Comparison of ENCODE assay signal across 1 cellular context in the genomic region with DNA sequence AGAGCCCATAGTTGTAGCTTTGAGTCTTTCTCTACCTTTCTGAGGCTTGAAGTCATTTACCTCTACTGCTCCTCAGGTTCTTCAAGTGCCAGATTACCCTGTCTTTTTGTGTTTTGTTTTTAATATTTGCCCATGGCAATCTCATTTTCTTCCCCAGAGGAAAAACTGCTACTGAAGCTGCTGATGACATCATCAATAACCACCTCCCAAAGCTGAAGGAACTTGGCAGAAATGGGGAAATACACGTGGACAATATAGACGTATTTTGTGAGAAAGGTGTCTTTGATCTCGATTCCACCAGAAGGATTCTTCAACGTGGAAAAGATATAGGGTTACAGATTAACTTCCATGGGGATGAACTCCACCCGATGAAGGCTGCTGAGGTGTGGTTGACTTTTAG.
TF ChIP-seq lines count a peak whose summit lies in the region.

No MANE protein-coding gene starts in this region.

TF ChIP-seq in HEK293, 187 proteins besides CTCF, POLR2A, EP300 and RAD21 (continued from another document):
- TF ChIP-seq, protein P1, sequence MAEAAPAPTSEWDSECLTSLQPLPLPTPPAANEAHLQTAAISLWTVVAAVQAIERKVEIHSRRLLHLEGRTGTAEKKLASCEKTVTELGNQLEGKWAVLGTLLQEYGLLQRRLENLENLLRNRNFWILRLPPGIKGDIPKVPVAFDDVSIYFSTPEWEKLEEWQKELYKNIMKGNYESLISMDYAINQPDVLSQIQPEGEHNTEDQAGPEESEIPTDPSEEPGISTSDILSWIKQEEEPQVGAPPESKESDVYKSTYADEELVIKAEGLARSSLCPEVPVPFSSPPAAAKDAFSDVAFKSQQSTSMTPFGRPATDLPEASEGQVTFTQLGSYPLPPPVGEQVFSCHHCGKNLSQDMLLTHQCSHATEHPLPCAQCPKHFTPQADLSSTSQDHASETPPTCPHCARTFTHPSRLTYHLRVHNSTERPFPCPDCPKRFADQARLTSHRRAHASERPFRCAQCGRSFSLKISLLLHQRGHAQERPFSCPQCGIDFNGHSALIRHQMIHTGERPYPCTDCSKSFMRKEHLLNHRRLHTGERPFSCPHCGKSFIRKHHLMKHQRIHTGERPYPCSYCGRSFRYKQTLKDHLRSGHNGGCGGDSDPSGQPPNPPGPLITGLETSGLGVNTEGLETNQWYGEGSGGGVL (tag by site-specific recombination; IDR thresholded peaks at IDR 0.05): no peak
- no peak for TF ChIP-seq ZNF76 (tag by site-specific recombination; IDR thresholded peaks at IDR 0.05; ENCODE audit: borderline replicate concordance, low read depth)
